In genomic region chr7:43747703-43748102, GRCh38 we compare ENCODE assay signal across 19 cellular contexts.
"Had no signal": no experiment of that assay in that cellular context is flagged by ENCODE, and none has a peak within 500 bp of the region (broad histone marks: within the 10 kb centered on the region; RNA-seq: fewer than 3 reads in every experiment).

No MANE protein-coding gene starts in this region.

- DNase-seq: activated CD4-positive, alpha-beta T cell treated with anti-CD3 and anti-CD28 coated beads for 48 hours; activated CD4-positive, alpha-beta T cell treated with anti-CD3 and anti-CD28 coated beads, Interleukin-2, amount 50 U/mL, for 4 hours; activated CD4-positive, CD25-positive, alpha-beta regulatory T cell treated with anti-CD3 and anti-CD28 coated beads, Interleukin-2, amount 50 U/mL, for 72 hours; activated effector memory CD4-positive, alpha-beta T cell treated with anti-CD3 and anti-CD28 coated beads, Interleukin-2, amount 50 U/mL, for 16 hours; activated naive CD4-positive, alpha-beta T cell treated with Interleukin-2 at 50 U/mL for 16 hours; activated T-cell treated with anti-CD3 and anti-CD28 coated beads, Interleukin-2, amount 50 U/mL, for 4 hours; amygdala; Karpas-422; MM.1S; NCI-H1092 treated with DMSO at 0.1 percent for 48 hours; NCI-H1436; NCI-H187; NCI-H2081; NCI-H446; NCI-H524; PC-3; SHP77 treated with DMSO at 0.1 percent for 48 hours had no signal

- ATAC-seq: activated naive CD4-positive, alpha-beta T cell treated with anti-CD3 and anti-CD28 coated beads, Interleukin-2, amount 50 U/mL, for 72 hours; activated T-cell treated with anti-CD3 and anti-CD28 coated beads, Interleukin-2, amount 50 U/mL, for 4 hours; WTC11 had no signal
